ENCODE assay signal across 10 cellular contexts in the genomic region with DNA sequence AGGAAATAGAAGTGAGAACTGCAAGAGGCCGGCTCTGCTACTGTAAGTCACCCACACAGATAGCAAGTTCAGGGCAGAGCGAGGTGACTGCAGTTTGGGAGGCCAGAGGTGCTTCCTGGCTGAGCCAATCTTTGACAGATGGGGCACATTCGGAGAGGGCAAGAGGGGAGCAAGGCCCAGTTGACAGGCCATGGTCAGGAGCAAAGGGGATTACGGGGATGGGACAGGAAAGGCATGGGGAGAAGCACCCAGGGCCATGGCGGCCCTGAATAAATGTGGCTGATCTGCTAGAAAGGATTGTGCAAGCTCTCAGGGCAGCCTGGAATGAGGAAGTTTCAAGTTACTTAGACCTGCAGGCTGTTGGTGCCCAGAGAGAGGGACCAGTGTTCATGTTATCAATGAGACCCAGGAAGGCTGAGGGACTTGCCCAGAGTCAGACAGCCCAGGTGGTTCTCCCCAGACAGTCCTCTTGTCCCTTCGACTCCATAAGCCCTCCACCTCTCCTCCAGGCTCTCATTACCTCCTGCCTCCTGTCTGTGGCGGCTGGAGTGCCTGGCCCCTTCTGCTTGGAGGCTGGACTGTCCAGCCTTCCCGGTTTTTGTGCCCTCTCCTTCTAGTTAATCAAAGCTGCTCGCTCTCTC.
DNase-seq lines count a peak whose midpoint lies in the region; ATAC-seq, FAIRE-seq and TF ChIP-seq lines count a peak whose summit lies in the region.
"Had no signal": no experiment of that assay in that cellular context is flagged by ENCODE, and none has a peak within 500 bp of the region (broad histone marks: within the 10 kb centered on the region; RNA-seq: fewer than 3 reads in every experiment).

No MANE protein-coding gene starts in this region.

- H3K4me3 ChIP-seq in ACC112 (ENCODE audit: low read depth, low read length) (no peak overlapping the region), HepG2 (replicated peaks in 1 of 3; ENCODE audit: insufficient read depth in 1 of 3, low read depth in 2 of 3, low read length in 3 of 3) (no peak overlapping the region), transverse colon (no peak overlapping the region)
- H3K4me3 ChIP-seq: heart right ventricle had no signal

- intact Hi-C loops in HepG2 (cut with micrococcal nuclease; ENCODE audit: unreplicated experiment) = loop anchor here (2.0 kb wide), 1 partner anchor 57 kb away; no protein-coding TSS in a partner anchor
- intact Hi-C loops in transverse colon (cut with DNase I; ENCODE audit: low total_unique reads) = loop anchor here (10.0 kb wide), 1 partner anchor 1107 kb away; no protein-coding TSS in a partner anchor

- in situ Hi-C loops in HepG2 (cut with HindIII; ENCODE audit: extremely low pct_ligation_motif_present, low pct_unique_long_range_greater_than_20kb) = loop anchor here (5.0 kb wide), 2 partner anchors 55 to 190 kb away; no protein-coding TSS in a partner anchor
- in situ Hi-C loops in transverse colon (cut with MboI; ENCODE audit: low pct_ligation_motif_present in 1 of 4, low pct_unique_long_range_greater_than_20kb in 1 of 4, low sequenced_read_pairs in 3 of 4) = loop anchor here (5.0 to 25.0 kb wide), 3 partner anchors 185 to 200 kb away; no protein-coding TSS in a partner anchor

- WGBS in HepG2 (ENCODE audit: low lambda C conversion rate) = 62% methylated on average over 9 of the region's 9 CpGs
- WGBS in transverse colon (ENCODE audit: low coverage in 1 of 2), 2 donors = 67 to 90% methylated on average over 3 to 9 of the region's 9 CpGs

- TF ChIP-seq RAD21 in HepG2 (CRISPR knock-in tag; IDR thresholded peaks at IDR 0.05) = no peak

- CTCF ChIA-PET in HepG2 (lab: Yijun Ruan, JAX; ENCODE audit: low intra/inter-chr PET ratio, low total read pairs) = interaction anchor here (1.2 kb wide), 1 partner anchor 185 kb away, joined by 3 read pairs; no protein-coding TSS in a partner anchor

- no peaks in the 10 kb centered on the region for H3K9me3 ChIP-seq in HepG2 (ENCODE audit: low read length)
- H3K9me3 ChIP-seq in transverse colon = no peaks in the 10 kb centered on the region

- TF ChIP-seq EP300 in HepG2 (IDR thresholded peaks at IDR 0.05; ENCODE audit: low read depth in 2 of 2, low read length in 2 of 2) = no peak
- no peak for TF ChIP-seq EP300 in HepG2 (CRISPR knock-in tag; IDR thresholded peaks at IDR 0.05; ENCODE audit: borderline replicate concordance)
- no peak for TF ChIP-seq EP300 in transverse colon (IDR thresholded peaks at IDR 0.05; ENCODE audit: low read depth)

- POLR2A ChIA-PET in HepG2 (lab: Yijun Ruan, JAX) = no interaction called here

- ATAC-seq in HepG2 (peak; percentile 87), HG02759 (IDR thresholded peaks at IDR 0.05; ENCODE audit: unreplicated experiment) (no peak)

- H3K27ac ChIP-seq in ACC112 (ENCODE audit: low read depth, low read length) (peak overlapping the region; percentile 27), HepG2 (ENCODE audit: extremely low read length, insufficient read depth, low read length) (peak overlapping the region; percentile 35), transverse colon (no peak overlapping the region)
- H3K27ac ChIP-seq: heart right ventricle had no signal

- H3K4me2 ChIP-seq in HepG2 (ENCODE audit: low read depth, low read length) = no peak overlapping the region; the same call in 1 of the 2 replicates

- peak; percentile 92 to 94 for DNase-seq in Kasumi-1 (lab: John Stamatoyannopoulos, UW)
- peak; percentile 65 for DNase-seq in astrocyte of the hippocampus (ENCODE audit: low read depth, low spot score)
- DNase-seq in HepG2 (ENCODE audit: low spot score) = peak; percentile 70
- no peak for DNase-seq in GM20000 (ENCODE audit: low spot score)
- DNase-seq in transverse colon = no peak
- DNase-seq in GOT3 (lab: John Stamatoyannopoulos, UW) = no peak
- DNase-seq: activated CD4-positive, alpha-beta T cell treated with anti-CD3 and anti-CD28 coated beads, Interleukin-2, amount 10 ng/mL, durations not matched to agents 7 days and 5 days; heart right ventricle had no signal

- no peak for TF ChIP-seq POLR2A in HepG2 (IDR thresholded peaks at IDR 0.05; ENCODE audit: insufficient read depth in 1 of 2, low read depth in 2 of 2, low read length in 2 of 2)
- no peak for TF ChIP-seq POLR2A in transverse colon (IDR thresholded peaks at IDR 0.05)

- H3K79me2 ChIP-seq in ACC112 (ENCODE audit: control insufficient read depth, insufficient read depth, low read length, unreplicated experiment) (peaks cover 4% of the 10 kb centered on the region), HepG2 (ENCODE audit: insufficient read depth, low read length) (no peaks in the 10 kb centered on the region)

- H3K36me3 ChIP-seq in ACC112 (ENCODE audit: insufficient read depth, low read length) (peaks cover 6% of the 10 kb centered on the region), HepG2 (replicated peaks in 1 of 2; ENCODE audit: control insufficient read depth in 1 of 2, insufficient read depth in 2 of 2, low read length in 2 of 2) (peaks cover 7 to 21% of the 10 kb centered on the region in 2 experiments; a peak in 3 of 5 replicates), transverse colon (peaks cover 0 to 5% (median 0%) of the 10 kb centered on the region in 4 donors)

- H3K27me3 ChIP-seq in ACC112 (ENCODE audit: insufficient read depth, low read length) (no peaks in the 10 kb centered on the region), HepG2 (ENCODE audit: control insufficient read depth in 1 of 2, insufficient read depth in 2 of 2, low read length in 2 of 2) (no peaks in the 10 kb centered on the region), transverse colon (no peaks in the 10 kb centered on the region)
- H3K27me3 ChIP-seq: heart right ventricle had no signal

- H3K9ac ChIP-seq in HepG2 (ENCODE audit: insufficient read depth, low read depth, low read length) = no peak overlapping the region

- BruUV-seq in HepG2 (replicated peaks; lab: Mats Ljungman, UMichigan) = no TSS peak

- no peak overlapping the region for H2AFZ ChIP-seq in ACC112 (ENCODE audit: low read length, unreplicated experiment)
- H2AFZ ChIP-seq in HepG2 (ENCODE audit: low read length) = no peak overlapping the region

- FAIRE-seq in HepG2 (lab: Jason Lieb, UNC) = peak; percentile 58

- TF ChIP-seq CTCF in HepG2 (CRISPR knock-in tag; IDR thresholded peaks at IDR 0.05) = no peak; the same call in 1 of the 2 replicates
- no peak for TF ChIP-seq CTCF in GM20000 (IDR thresholded peaks at IDR 0.05; ENCODE audit: extremely low read depth, missing control alignments)
- TF ChIP-seq CTCF in transverse colon (IDR thresholded peaks at IDR 0.05) = no peak

- H3K4me1 ChIP-seq in ACC112 (ENCODE audit: control insufficient read depth, insufficient read depth, low read length, unreplicated experiment) (peaks cover 31% of the 10 kb centered on the region), HepG2 (ENCODE audit: insufficient read depth, low read length) (peaks cover 17% of the 10 kb centered on the region), transverse colon (peaks cover 0 to 2% (median 0%) of the 10 kb centered on the region in 4 donors)

- H4K20me1 ChIP-seq in HepG2 (ENCODE audit: insufficient read depth, low read length) = 0 out of 2 replicates have a peak, but pooled peaks cover 2% of the 10 kb centered on the region

TF ChIP-seq in HepG2, 621 proteins besides CTCF, POLR2A, EP300 and RAD21 (continues in another document):
- TF ChIP-seq, protein P1, sequence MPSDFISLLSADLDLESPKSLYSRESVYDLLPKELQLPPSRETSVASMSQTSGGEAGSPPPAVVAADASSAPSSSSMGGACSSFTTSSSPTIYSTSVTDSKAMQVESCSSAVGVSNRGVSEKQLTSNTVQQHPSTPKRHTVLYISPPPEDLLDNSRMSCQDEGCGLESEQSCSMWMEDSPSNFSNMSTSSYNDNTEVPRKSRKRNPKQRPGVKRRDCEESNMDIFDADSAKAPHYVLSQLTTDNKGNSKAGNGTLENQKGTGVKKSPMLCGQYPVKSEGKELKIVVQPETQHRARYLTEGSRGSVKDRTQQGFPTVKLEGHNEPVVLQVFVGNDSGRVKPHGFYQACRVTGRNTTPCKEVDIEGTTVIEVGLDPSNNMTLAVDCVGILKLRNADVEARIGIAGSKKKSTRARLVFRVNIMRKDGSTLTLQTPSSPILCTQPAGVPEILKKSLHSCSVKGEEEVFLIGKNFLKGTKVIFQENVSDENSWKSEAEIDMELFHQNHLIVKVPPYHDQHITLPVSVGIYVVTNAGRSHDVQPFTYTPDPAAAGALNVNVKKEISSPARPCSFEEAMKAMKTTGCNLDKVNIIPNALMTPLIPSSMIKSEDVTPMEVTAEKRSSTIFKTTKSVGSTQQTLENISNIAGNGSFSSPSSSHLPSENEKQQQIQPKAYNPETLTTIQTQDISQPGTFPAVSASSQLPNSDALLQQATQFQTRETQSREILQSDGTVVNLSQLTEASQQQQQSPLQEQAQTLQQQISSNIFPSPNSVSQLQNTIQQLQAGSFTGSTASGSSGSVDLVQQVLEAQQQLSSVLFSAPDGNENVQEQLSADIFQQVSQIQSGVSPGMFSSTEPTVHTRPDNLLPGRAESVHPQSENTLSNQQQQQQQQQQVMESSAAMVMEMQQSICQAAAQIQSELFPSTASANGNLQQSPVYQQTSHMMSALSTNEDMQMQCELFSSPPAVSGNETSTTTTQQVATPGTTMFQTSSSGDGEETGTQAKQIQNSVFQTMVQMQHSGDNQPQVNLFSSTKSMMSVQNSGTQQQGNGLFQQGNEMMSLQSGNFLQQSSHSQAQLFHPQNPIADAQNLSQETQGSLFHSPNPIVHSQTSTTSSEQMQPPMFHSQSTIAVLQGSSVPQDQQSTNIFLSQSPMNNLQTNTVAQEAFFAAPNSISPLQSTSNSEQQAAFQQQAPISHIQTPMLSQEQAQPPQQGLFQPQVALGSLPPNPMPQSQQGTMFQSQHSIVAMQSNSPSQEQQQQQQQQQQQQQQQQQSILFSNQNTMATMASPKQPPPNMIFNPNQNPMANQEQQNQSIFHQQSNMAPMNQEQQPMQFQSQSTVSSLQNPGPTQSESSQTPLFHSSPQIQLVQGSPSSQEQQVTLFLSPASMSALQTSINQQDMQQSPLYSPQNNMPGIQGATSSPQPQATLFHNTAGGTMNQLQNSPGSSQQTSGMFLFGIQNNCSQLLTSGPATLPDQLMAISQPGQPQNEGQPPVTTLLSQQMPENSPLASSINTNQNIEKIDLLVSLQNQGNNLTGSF (CRISPR knock-in tag; IDR thresholded peaks at IDR 0.05) = no peak
- TF ChIP-seq, protein P2, sequence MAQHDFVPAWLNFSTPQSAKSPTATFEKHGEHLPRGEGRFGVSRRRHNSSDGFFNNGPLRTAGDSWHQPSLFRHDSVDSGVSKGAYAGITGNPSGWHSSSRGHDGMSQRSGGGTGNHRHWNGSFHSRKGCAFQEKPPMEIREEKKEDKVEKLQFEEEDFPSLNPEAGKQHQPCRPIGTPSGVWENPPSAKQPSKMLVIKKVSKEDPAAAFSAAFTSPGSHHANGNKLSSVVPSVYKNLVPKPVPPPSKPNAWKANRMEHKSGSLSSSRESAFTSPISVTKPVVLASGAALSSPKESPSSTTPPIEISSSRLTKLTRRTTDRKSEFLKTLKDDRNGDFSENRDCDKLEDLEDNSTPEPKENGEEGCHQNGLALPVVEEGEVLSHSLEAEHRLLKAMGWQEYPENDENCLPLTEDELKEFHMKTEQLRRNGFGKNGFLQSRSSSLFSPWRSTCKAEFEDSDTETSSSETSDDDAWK (CRISPR knock-in tag; IDR thresholded peaks at IDR 0.05) = no peak
- peak; percentile 36; the same call in 1 of the 2 replicates for TF ChIP-seq SAP130 (CRISPR knock-in tag; IDR thresholded peaks at IDR 0.05; ENCODE audit: low read depth)
- TF ChIP-seq CEBPG (CRISPR knock-in tag; IDR thresholded peaks at IDR 0.05) = peak; percentile 87

Comparison
In these comparisons a context has a peak if more than half of its experiments do, and no peak if none do; other contexts are left out.
1. H3K27ac ChIP-seq: peak in ACC112 (single experiment) and HepG2 (single experiment); none in transverse colon (0 of 4).
2. DNase-seq: peak in Kasumi-1 (2 of 2), astrocyte of the hippocampus (single experiment) and HepG2 (single experiment); none in GM20000 (single experiment), transverse colon (single experiment) and GOT3 (single experiment).